Comparison of ENCODE assay signal across 10 cellular contexts in genomic region chr7:76467743-76468404, GRCh38. TPM values are rescaled to one million over a fixed set of nuclear protein-coding genes. Genes with fewer than 3 reads are reported as not detected.
DNase-seq lines count a peak whose midpoint lies in the region; ATAC-seq, FAIRE-seq and TF ChIP-seq lines count a peak whose summit lies in the region.
"Not testable (repeated sequence)": the region's sequence is repeated elsewhere in the genome, so short reads cannot be mapped to it uniquely, and the experiment has no call there.
"Had no signal": no experiment of that assay in that cellular context is flagged by ENCODE, and none has a peak within 500 bp of the region (broad histone marks: within the 10 kb centered on the region; RNA-seq: fewer than 3 reads in every experiment).

No MANE protein-coding gene starts in this region.

- H3K9me3 ChIP-seq in A549; MG63; endodermal cell (ENCODE audit: control insufficient read depth, low read length); left ventricle myocardium inferior (replicated peaks); mucosa of descending colon; spleen: not testable (repeated sequence)

- H3K9me3 Mint-ChIP-seq in endodermal cell, result not testable (repeated sequence)

- not testable (repeated sequence) for H3K27me3 ChIP-seq in MG63; endodermal cell (ENCODE audit: control insufficient read depth, insufficient read depth, low read length, poor library complexity, severe bottlenecking); left ventricle myocardium inferior (ENCODE audit: low read depth); spleen (replicated peaks in 1 of 7)

- H3K4me3 Mint-ChIP-seq in endodermal cell, result not testable (repeated sequence)

- intact Hi-C loops in left ventricle myocardium inferior (cut with micrococcal nuclease); mucosa of descending colon (cut with DNase I, micrococcal nuclease); spleen (cut with DNase I; ENCODE audit: low total_unique reads): not testable (repeated sequence)

- not testable (repeated sequence) for H3K27me3 Mint-ChIP-seq in endodermal cell (ENCODE audit: insufficient read depth)

- ATAC-seq in A549 (peak; percentile 88 to 91), GM18868 (IDR thresholded peaks at IDR 0.05; ENCODE audit: unreplicated experiment) (peak; percentile 65), mucosa of descending colon (peak; percentile 93)

- POLR2A ChIA-PET in A549 (lab: Yijun Ruan, JAX), result not testable (repeated sequence)

- H3K27ac Mint-ChIP-seq in endodermal cell, result not testable (repeated sequence)

- not testable (repeated sequence) for H3K36me3 Mint-ChIP-seq in endodermal cell (ENCODE audit: low read depth)

- 0 out of 3 replicates have a peak overlapping the region, but pooled peaks have one; percentile 2 for H3K4me3 ChIP-seq in A549
- H3K4me3 ChIP-seq in MG63; endodermal cell (ENCODE audit: low read length); left ventricle myocardium inferior; mucosa of descending colon; spleen: not testable (repeated sequence)

- not testable (repeated sequence) for TF ChIP-seq EP300 in A549 (IDR thresholded peaks at IDR 0.05)

- TF ChIP-seq CTCF in A549 (IDR thresholded peaks at IDR 0.05); endodermal cell (conservative IDR thresholded peaks at IDR 0.05); left ventricle myocardium inferior (IDR thresholded peaks at IDR 0.05; ENCODE audit: borderline replicate concordance); mucosa of descending colon (IDR thresholded peaks at IDR 0.05); spleen (IDR thresholded peaks at IDR 0.05 in 8 of 11, conservative IDR thresholded peaks at IDR 0.05 in 3 of 11): not testable (repeated sequence)

- CTCF ChIA-PET in A549 (lab: Yijun Ruan, JAX), result not testable (repeated sequence)

- not testable (repeated sequence) for H3K4me1 Mint-ChIP-seq in endodermal cell

- H3K4me1 ChIP-seq in A549, result peaks cover 33% of the 10 kb centered on the region
- not testable (repeated sequence) for H3K4me1 ChIP-seq in endodermal cell (ENCODE audit: control insufficient read depth, insufficient read depth, low read length); mucosa of descending colon (ENCODE audit: low read depth)
- H3K4me1 ChIP-seq in left ventricle myocardium inferior, result peaks cover 16% of the 10 kb centered on the region
- H3K4me1 ChIP-seq in spleen, result peaks cover 0 to 18% (median 3%) of the 10 kb centered on the region in 6 donors

- FAIRE-seq in A549 (lab: Jason Lieb, UNC); RCC 7860 (lab: Jason Lieb, UNC): not testable (repeated sequence)

- not testable (repeated sequence) for H3K9ac ChIP-seq in endodermal cell (ENCODE audit: extremely low read depth, low read length, poor library complexity, severe bottlenecking)

- peak overlapping the region; percentile 78 to 85 for H3K27ac ChIP-seq in A549
- H3K27ac ChIP-seq in endodermal cell (ENCODE audit: low read depth, low read length); left ventricle myocardium inferior (replicated peaks); spleen: not testable (repeated sequence)

- H3K4me2 ChIP-seq in A549, result peak overlapping the region; percentile 68

- not testable (repeated sequence) for H3K36me3 ChIP-seq in MG63; endodermal cell (ENCODE audit: control insufficient read depth, insufficient read depth, low read length); left ventricle myocardium inferior; mucosa of descending colon (ENCODE audit: low read depth)
- H3K36me3 ChIP-seq in spleen, result peaks cover 0 to 28% (median 0%) of the 10 kb centered on the region in 6 donors

- TF ChIP-seq POLR2A in A549 (IDR thresholded peaks at IDR 0.05; ENCODE audit: low read length); spleen (IDR thresholded peaks at IDR 0.05): not testable (repeated sequence)

- not testable (repeated sequence) for TF ChIP-seq RAD21 in A549 (conservative IDR thresholded peaks at IDR 0.05 in 1 of 2, IDR thresholded peaks at IDR 0.05 in 1 of 2)

- peak; percentile 55 to 81 for DNase-seq in A549 (ENCODE audit: low read depth in 1 of 2, low spot score in 1 of 2)
- DNase-seq in MG63, result peak; percentile 1
- DNase-seq in RCC 7860 (ENCODE audit: low spot score), result peak; percentile 29
- DNase-seq in endodermal cell, result peak; percentile 26
- peak; percentile 40 for DNase-seq in left ventricle myocardium inferior
- DNase-seq in mucosa of descending colon, result peak; percentile 90 to 94 (median 91)
- peak; percentile 59 for DNase-seq in spleen

- WGBS in A549 (ENCODE audit: missing lambda C conversion rate), result 15% methylated on average over 11 of the region's 14 CpGs
- WGBS in endodermal cell (ENCODE audit: insufficient coverage in 1 of 2, insufficient read length in 1 of 2), 2 experiments, result 93 to 96% methylated on average over 5 to 9 of the region's 14 CpGs
- 73 to 93% (median 86%) methylated on average over 10 of the region's 14 CpGs for WGBS in spleen, 5 donors

TF ChIP-seq in A549, 52 proteins besides CTCF, POLR2A, EP300 and RAD21:
- TF ChIP-seq FOSL2 (IDR thresholded peaks at IDR 0.05), result not testable (repeated sequence)
- peak; percentile 11; the same call in 1 of the 2 replicates for TF ChIP-seq FOSL2 (CRISPR knock-in tag; IDR thresholded peaks at IDR 0.05)
TF ChIP-seq in A549: peak in this region for 1; not testable (repeated sequence) for 51.

RNA-seq across cellular contexts. Expression of gene DTX2, which starts 6.4 kb away (rescaled TPM):
- 11.2 and 13.4 TPM in 2 replicates for polyA plus RNA-seq in A549 (2011; rRNA removed)
- polyA plus RNA-seq in A549 (2012; cell fraction: cytosol; rRNA removed), result 31.2 and 39.4 TPM in 2 replicates
- 124 and 146 TPM in 2 replicates for polyA plus RNA-seq in A549 (2012; cell fraction: nucleus; rRNA removed)
- 52.7 to 59.1 TPM (median 52.7 TPM) in 3 replicates for polyA plus RNA-seq in A549 (2017; fragmentation: RNase III; extraction: RNeasy Plus Mini Kit Qiagen cat#74134 plus additional on column Dnase treatment)
- 30.9 and 46.6 TPM in 2 replicates for polyA minus RNA-seq in A549 (2011; rRNA and poly(A)+ RNA removed)
- total RNA-seq in MG63 (2014; rRNA removed; shearing (Covaris generic); ENCODE audit: low replicate concordance), result 1.2 and 8.0 TPM in 2 replicates
- 10 to 100 TPM; 34.1 to 38.3 TPM for total RNA-seq in endodermal cell
- 16.5 TPM for polyA plus RNA-seq in endodermal cell (2013, experiment 1 of 2)
- 18.1 TPM for polyA plus RNA-seq in endodermal cell (2013, experiment 2 of 2)
- total RNA-seq in left ventricle myocardium inferior, result 5.8 TPM
- 10 to 100 TPM; 52.3 to 91.6 (median 83.7) TPM for total RNA-seq in mucosa of descending colon
- 10 to 100 TPM; 38.6 to 60.6 (median 44.5) TPM for total RNA-seq in spleen
- polyA plus RNA-seq in spleen, result 10 to 100 TPM; 17.9 to 50.9 (median 36.2) TPM

RNA-seq across cellular contexts. Expression of gene UPK3B, which starts 42.5 kb away (rescaled TPM):
- polyA plus RNA-seq in A549 (2011; rRNA removed) (2.2 and 2.3 TPM in 2 replicates), A549 (2017; fragmentation: RNase III; extraction: RNeasy Plus Mini Kit Qiagen cat#74134 plus additional on column Dnase treatment) (19.4 to 20.9 TPM (median 20.6 TPM) in 3 replicates), spleen (1 to 10 TPM in 2 of 3 donors, under 1 TPM in 1; 0.21 to 1.9 (median 1.2) TPM)
- 4.8 and 9.2 TPM in 2 replicates for polyA plus RNA-seq in A549 (2012; cell fraction: cytosol; rRNA removed)
- polyA plus RNA-seq in A549 (2012; cell fraction: nucleus; rRNA removed), result 8.1 and 12.2 TPM in 2 replicates
- 1.9 and 2.9 TPM in 2 replicates for polyA minus RNA-seq in A549 (2011; rRNA and poly(A)+ RNA removed)
- not detected in 2 replicates for total RNA-seq in MG63 (2014; rRNA removed; shearing (Covaris generic); ENCODE audit: low replicate concordance)
- total RNA-seq in endodermal cell (1 to 10 TPM; 1.2 to 2.3 TPM), left ventricle myocardium inferior (0.49 TPM), mucosa of descending colon (1 to 10 TPM; 2.2 to 4.3 (median 3.6) TPM), spleen (1 to 10 TPM; 1.9 to 4.4 (median 3.0) TPM)
- polyA plus RNA-seq in endodermal cell (2013, experiment 1 of 2), result 0.39 TPM
- polyA plus RNA-seq in endodermal cell (2013, experiment 2 of 2), result 0.66 TPM
- total RNA-seq: A673 had no signal

RNA-seq across cellular contexts. Expression of gene ZP3, which starts 43.1 kb away (rescaled TPM):
- polyA plus RNA-seq in A549 (2011; rRNA removed) (26.5 and 38.6 TPM in 2 replicates), A549 (2017; fragmentation: RNase III; extraction: RNeasy Plus Mini Kit Qiagen cat#74134 plus additional on column Dnase treatment) (19.5 to 21.4 TPM (median 20.1 TPM) in 3 replicates), spleen (1 to 10 TPM; 3.3 to 5.0 (median 4.3) TPM)
- 23.7 and 28.6 TPM in 2 replicates for polyA plus RNA-seq in A549 (2012; cell fraction: cytosol; rRNA removed)
- polyA plus RNA-seq in A549 (2012; cell fraction: nucleus; rRNA removed), result 31.7 and 32.8 TPM in 2 replicates
- 80.6 and 90.3 TPM in 2 replicates for polyA minus RNA-seq in A549 (2011; rRNA and poly(A)+ RNA removed)
- total RNA-seq in MG63 (2014; rRNA removed; shearing (Covaris generic); ENCODE audit: low replicate concordance), result 0.44 and 1.7 TPM in 2 replicates
- total RNA-seq in endodermal cell (1 to 10 TPM in 1 of 2 donors, under 1 TPM in 1; 0.53 to 2.3 TPM), left ventricle myocardium inferior (not detected), mucosa of descending colon (10 to 100 TPM in 2 of 3 donors, 1 to 10 TPM in 1; 4.4 to 16.1 (median 10.8) TPM), spleen (1 to 10 TPM; 1.3 to 7.5 (median 2.5) TPM)
- 1.4 TPM for polyA plus RNA-seq in endodermal cell (2013, experiment 1 of 2)
- not detected for polyA plus RNA-seq in endodermal cell (2013, experiment 2 of 2)

RNA-seq across cellular contexts. Expression of gene SSC4D, which starts 58.4 kb away (rescaled TPM):
- polyA plus RNA-seq in A549 (2011; rRNA removed) (0.45 and 0.91 TPM in 2 replicates), A549 (2017; fragmentation: RNase III; extraction: RNeasy Plus Mini Kit Qiagen cat#74134 plus additional on column Dnase treatment) (0.79 to 1.0 TPM (median 1.0 TPM) in 3 replicates), spleen (1 to 10 TPM in 2 of 3 donors, under 1 TPM in 1; 0.68 to 1.2 (median 1.1) TPM)
- 1.1 and 1.4 TPM in 2 replicates for polyA plus RNA-seq in A549 (2012; cell fraction: cytosol; rRNA removed)
- polyA plus RNA-seq in A549 (2012; cell fraction: nucleus; rRNA removed), result 1.7 and 2.3 TPM in 2 replicates
- 0.66 and 0.92 TPM in 2 replicates for polyA minus RNA-seq in A549 (2011; rRNA and poly(A)+ RNA removed)
- total RNA-seq in MG63 (2014; rRNA removed; shearing (Covaris generic); ENCODE audit: low replicate concordance), result not detected in 2 replicates
- total RNA-seq in endodermal cell (10 to 100 TPM; 21.9 to 44.5 TPM), left ventricle myocardium inferior (0.99 TPM), mucosa of descending colon (under 1 TPM in 2 of 3 donors, not detected in 1; 0.32 to 0.72 TPM), spleen (1 to 10 TPM in 2 of 7 donors, under 1 TPM in 5; 0.11 to 1.5 (median 0.43) TPM)
- polyA plus RNA-seq in endodermal cell (2013, experiment 1 of 2), result 9.5 TPM
- 8.4 TPM for polyA plus RNA-seq in endodermal cell (2013, experiment 2 of 2)
- total RNA-seq: mononuclear cell had no signal

Comparison
In these comparisons a context has a peak if more than half of its experiments do, and no peak if none do; other contexts are left out.
1. DNase-seq: peak in every context shown above with its lines; median percentile 91 in mucosa of descending colon; 68 in A549; 59 in spleen; 40 in left ventricle myocardium inferior; 29 in RCC 7860; 26 in endodermal cell; 1 in MG63.